ENCODE assay signal across 15 cellular contexts in genomic region chr11:62206436-62207066, GRCh38. TPM values are rescaled to one million over a fixed set of nuclear protein-coding genes. Genes with fewer than 3 reads are reported as not detected.
"Had no signal": no experiment of that assay in that cellular context is flagged by ENCODE, and none has a peak within 500 bp of the region (broad histone marks: within the 10 kb centered on the region; RNA-seq: fewer than 3 reads in every experiment).

No MANE protein-coding gene starts in this region.

RNA-seq across cellular contexts. Expression of gene SCGB2A1, which starts 1.9 kb away (rescaled TPM):
- total RNA-seq: activated CD4-positive, alpha-beta T cell treated with anti-CD3 and anti-CD28 coated beads for 36 hours; activated CD4-positive, alpha-beta T cell treated with anti-CD3 and anti-CD28 coated beads, Interleukin-2, amount 10 ng/mL, durations not matched to agents 7 days and 5 days; activated CD8-positive, alpha-beta T cell treated with anti-CD3 and anti-CD28 coated beads, Interleukin-2, amount 10 ng/mL, durations not matched to agents 7 days and 5 days; activated naive CD8-positive, alpha-beta T cell treated with anti-CD3 and anti-CD28 coated beads, Interleukin-2, amount 10 ng/mL, durations not matched to agents 7 days and 5 days; activated T-helper 2 cell treated with anti-CD3 and anti-CD28 coated beads, Interferon-gamma antibody, Interleukin-2, Interleukin-4, amounts not matched to agents 10 μg/mL and 5 μg/mL and 100 μg/mL, durations not matched to agents 14 hours and 24 hours and 36 hours; ascending aorta; cardiac muscle cell; LHCN-M2; PC-3; Right ventricle myocardium inferior; SK-MEL-5; T-cell; T-helper 17 cell; WTC11 had no signal

RNA-seq across cellular contexts. Expression of gene SCGB1D1, which starts 16.5 kb away (rescaled TPM):
- total RNA-seq: activated CD4-positive, alpha-beta T cell treated with anti-CD3 and anti-CD28 coated beads for 36 hours; activated CD4-positive, alpha-beta T cell treated with anti-CD3 and anti-CD28 coated beads, Interleukin-2, amount 10 ng/mL, durations not matched to agents 7 days and 5 days; activated CD8-positive, alpha-beta T cell treated with anti-CD3 and anti-CD28 coated beads, Interleukin-2, amount 10 ng/mL, durations not matched to agents 7 days and 5 days; activated naive CD8-positive, alpha-beta T cell treated with anti-CD3 and anti-CD28 coated beads, Interleukin-2, amount 10 ng/mL, durations not matched to agents 7 days and 5 days; activated T-helper 2 cell treated with anti-CD3 and anti-CD28 coated beads, Interferon-gamma antibody, Interleukin-2, Interleukin-4, amounts not matched to agents 10 μg/mL and 5 μg/mL and 100 μg/mL, durations not matched to agents 14 hours and 24 hours and 36 hours; ascending aorta; cardiac muscle cell; LHCN-M2; PC-3; Peyer's patch; Right ventricle myocardium inferior; SK-MEL-5; T-cell; T-helper 17 cell; WTC11 had no signal

RNA-seq across cellular contexts. Expression of gene SCGB1D2, which starts 35.5 kb away (rescaled TPM):
- total RNA-seq: activated CD4-positive, alpha-beta T cell treated with anti-CD3 and anti-CD28 coated beads for 36 hours; activated CD4-positive, alpha-beta T cell treated with anti-CD3 and anti-CD28 coated beads, Interleukin-2, amount 10 ng/mL, durations not matched to agents 7 days and 5 days; activated CD8-positive, alpha-beta T cell treated with anti-CD3 and anti-CD28 coated beads, Interleukin-2, amount 10 ng/mL, durations not matched to agents 7 days and 5 days; activated naive CD8-positive, alpha-beta T cell treated with anti-CD3 and anti-CD28 coated beads, Interleukin-2, amount 10 ng/mL, durations not matched to agents 7 days and 5 days; activated T-helper 2 cell treated with anti-CD3 and anti-CD28 coated beads, Interferon-gamma antibody, Interleukin-2, Interleukin-4, amounts not matched to agents 10 μg/mL and 5 μg/mL and 100 μg/mL, durations not matched to agents 14 hours and 24 hours and 36 hours; ascending aorta; cardiac muscle cell; LHCN-M2; PC-3; Peyer's patch; T-cell; T-helper 17 cell; WTC11 had no signal
